20 cellular contexts compared by ENCODE assay signal in the genomic region with DNA sequence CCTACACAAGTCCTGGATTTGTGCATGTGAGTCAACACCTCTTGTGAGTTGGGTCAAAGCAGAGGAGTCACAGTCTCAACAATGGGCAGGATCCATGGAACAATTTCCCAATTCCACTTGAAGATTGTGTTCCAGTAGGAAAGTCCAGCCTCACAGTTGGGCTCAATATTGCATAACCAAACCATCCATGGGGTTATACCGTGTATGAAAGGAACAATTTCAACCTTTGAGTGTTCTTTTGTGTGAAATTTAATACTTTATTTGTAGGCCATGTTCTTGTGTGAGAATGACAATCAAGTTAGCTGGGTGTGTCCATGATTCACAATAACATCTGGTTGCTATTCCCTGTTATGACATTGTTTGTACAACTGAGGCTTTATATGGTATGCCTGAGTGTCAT.
DNase-seq lines count a peak whose midpoint lies in the region; ATAC-seq and TF ChIP-seq lines count a peak whose summit lies in the region.
"Had no signal": no experiment of that assay in that cellular context is flagged by ENCODE, and none has a peak within 500 bp of the region (broad histone marks: within the 10 kb centered on the region; RNA-seq: fewer than 3 reads in every experiment).

No MANE protein-coding gene starts in this region.

- no peaks in the 10 kb centered on the region for H3K27me3 ChIP-seq in RWPE2 (ENCODE audit: insufficient read depth, poor library complexity, severe bottlenecking)
- no peaks in the 10 kb centered on the region for H3K27me3 ChIP-seq in gastrocnemius medialis
- no peaks in the 10 kb centered on the region for H3K27me3 ChIP-seq in colonic mucosa
- H3K27me3 ChIP-seq: BE2C; BLaER1 treated with 17β-estradiol and CSF1 and Interleukin-3, amounts not matched to agents 10 nM and 100 nM had no signal

- H3K4me3 ChIP-seq in AG10803 (ENCODE audit: low read length) (no peak overlapping the region), RWPE2 (ENCODE audit: severe bottlenecking) (no peak overlapping the region), gastrocnemius medialis (no peak overlapping the region), colonic mucosa (no peak overlapping the region)
- H3K4me3 ChIP-seq: BLaER1 treated with 17β-estradiol and CSF1 and Interleukin-3, amounts not matched to agents 10 nM and 100 nM had no signal

- no peaks in the 10 kb centered on the region for H3K36me3 ChIP-seq in RWPE2 (ENCODE audit: low read depth)
- no peaks in the 10 kb centered on the region for H3K36me3 ChIP-seq in gastrocnemius medialis
- no peaks in the 10 kb centered on the region for H3K36me3 ChIP-seq in colonic mucosa
- H3K36me3 ChIP-seq: BE2C; BLaER1 treated with 17β-estradiol and CSF1 and Interleukin-3, amounts not matched to agents 10 nM and 100 nM had no signal

- H3K9ac ChIP-seq in colonic mucosa (ENCODE audit: low read depth in 2 of 2, low read length in 2 of 2), result no peak overlapping the region
- H3K9ac ChIP-seq: BLaER1 treated with 17β-estradiol and CSF1 and Interleukin-3, amounts not matched to agents 10 nM and 100 nM had no signal

- H3K9me3 ChIP-seq in RWPE2 (ENCODE audit: severe bottlenecking) (no peaks in the 10 kb centered on the region), gastrocnemius medialis (no peaks in the 10 kb centered on the region), colonic mucosa (no peaks in the 10 kb centered on the region)
- H3K9me3 ChIP-seq: BE2C; BLaER1 treated with 17β-estradiol and CSF1 and Interleukin-3, amounts not matched to agents 10 nM and 100 nM had no signal

- no peak for TF ChIP-seq POLR2A in gastrocnemius medialis (IDR thresholded peaks at IDR 0.05)

- in situ Hi-C loops in gastrocnemius medialis (cut with MboI; ENCODE audit: low sequenced_read_pairs in 4 of 4), result no loop called here

- DNase-seq in AG10803 (ENCODE audit: low read depth) (peak; percentile 3), RWPE2 (ENCODE audit: low spot score) (no peak), epithelial cell of prostate (ENCODE audit: low read depth, low spot score) (peak; percentile 16), gastrocnemius medialis (peak; percentile 2 to 20), colonic mucosa (no peak)
- DNase-seq in stimulated activated CD4-positive, alpha-beta T cell treated with anti-CD3 and anti-CD28 coated beads, Interleukin-2, amount 100 ng/mL, for 24 hours, result no peak
- DNase-seq: AML-193; BE2C; CD4-positive, alpha-beta T cell; CD8-positive, alpha-beta memory T cell; DMS 273 treated with DMSO at 0.1 percent for 48 hours; DMS79; EL; GF-D8; H9 had no signal

- no peak for TF ChIP-seq CTCF in AG10803 (conservative IDR thresholded peaks at IDR 0.05; ENCODE audit: low read length)
- no peak for TF ChIP-seq CTCF in RWPE2 (IDR thresholded peaks at IDR 0.05; ENCODE audit: poor library complexity, severe bottlenecking)
- TF ChIP-seq CTCF in gastrocnemius medialis (IDR thresholded peaks at IDR 0.05 in 4 of 5, conservative IDR thresholded peaks at IDR 0.05 in 1 of 5), result no peak
- TF ChIP-seq CTCF in colonic mucosa (IDR thresholded peaks at IDR 0.05), result no peak

- intact Hi-C loops in gastrocnemius medialis (cut with DNase I; ENCODE audit: low total_unique reads) (no loop called here), colonic mucosa (cut with DNase I) (no loop called here)

- ATAC-seq in RWPE2 (ENCODE audit: low read depth) (peak; percentile 71), gastrocnemius medialis (peak; percentile 49 to 56), HG03039 (IDR thresholded peaks at IDR 0.05; ENCODE audit: unreplicated experiment) (no peak)
- no peak for ATAC-seq in activated CD4-positive, CD25-positive, alpha-beta regulatory T cell treated with anti-CD3 and anti-CD28 coated beads, Interleukin-2, amount 50 U/mL, for 24 hours
- ATAC-seq: HCT116 had no signal

- H3K27ac ChIP-seq in RWPE2 (ENCODE audit: poor library complexity, severe bottlenecking) (peak overlapping the region; percentile 11), epithelial cell of prostate (peak overlapping the region; percentile 62), gastrocnemius medialis (no peak overlapping the region), colonic mucosa (no peak overlapping the region)
- H3K27ac ChIP-seq: 22Rv1; BLaER1 treated with 17β-estradiol and CSF1 and Interleukin-3, amounts not matched to agents 10 nM and 100 nM had no signal

- H3K4me1 ChIP-seq in RWPE2 (ENCODE audit: insufficient read depth, poor library complexity, severe bottlenecking), result peaks cover 9% of the 10 kb centered on the region
- H3K4me1 ChIP-seq in gastrocnemius medialis, result no peaks in the 10 kb centered on the region
- H3K4me1 ChIP-seq in colonic mucosa, result no peaks in the 10 kb centered on the region
- H3K4me1 ChIP-seq: BE2C; BLaER1 treated with 17β-estradiol and CSF1 and Interleukin-3, amounts not matched to agents 10 nM and 100 nM had no signal

Comparison
In these comparisons a context has a peak if more than half of its experiments do, and no peak if none do; other contexts are left out.
1. DNase-seq: peak in AG10803 (single experiment), epithelial cell of prostate (single experiment) and gastrocnemius medialis (2 of 2); none in RWPE2 (single experiment), colonic mucosa (single experiment) and stimulated activated CD4-positive, alpha-beta T cell treated with anti-CD3 and anti-CD28 coated beads, Interleukin-2, amount 100 ng/mL, for 24 hours (0 of 2).
2. ATAC-seq: peak in RWPE2 (single experiment) and gastrocnemius medialis (2 of 2); none in activated CD4-positive, CD25-positive, alpha-beta regulatory T cell treated with anti-CD3 and anti-CD28 coated beads, Interleukin-2, amount 50 U/mL, for 24 hours (0 of 2) and HG03039 (single experiment).
3. H3K27ac ChIP-seq: peak in RWPE2 (single experiment) and epithelial cell of prostate (single experiment); none in gastrocnemius medialis (0 of 4) and colonic mucosa (single experiment).